ENCODE assay signal across 2 cellular contexts in genomic region chr13:113855931-113856715, GRCh38.
TF ChIP-seq lines count a peak whose summit lies in the region.

No MANE protein-coding gene starts in this region.

TF ChIP-seq in GM23338, 12 proteins besides CTCF, POLR2A, EP300 and RAD21:
- TF ChIP-seq NANOG (IDR thresholded peaks at IDR 0.05; ENCODE audit: borderline replicate concordance), result no peak
- no peak for TF ChIP-seq ZNF462 (CRISPR knock-in tag; IDR thresholded peaks at IDR 0.05)
- TF ChIP-seq JUNB (IDR thresholded peaks at IDR 0.05; ENCODE audit: unreplicated experiment), result no peak
- no peak for TF ChIP-seq EZH2phosphoT487 (IDR thresholded peaks at IDR 0.05; ENCODE audit: unreplicated experiment)
- no peak for TF ChIP-seq CREB1 (CRISPR knock-in tag; IDR thresholded peaks at IDR 0.05; ENCODE audit: low read depth)
- TF ChIP-seq ZNF331 (CRISPR knock-in tag; IDR thresholded peaks at IDR 0.05; ENCODE audit: low read depth), result no peak
- no peak for TF ChIP-seq ETS1 (IDR thresholded peaks at IDR 0.05)
- no peak for TF ChIP-seq REST (IDR thresholded peaks at IDR 0.05; ENCODE audit: unreplicated experiment)
- TF ChIP-seq STAT1 (IDR thresholded peaks at IDR 0.05; ENCODE audit: unreplicated experiment), result no peak
- no peak for TF ChIP-seq ZNF114 (CRISPR knock-in tag; IDR thresholded peaks at IDR 0.05)
- TF ChIP-seq POLR2AphosphoS5 (IDR thresholded peaks at IDR 0.05; ENCODE audit: low read depth), result no peak
- TF ChIP-seq EZH2 (IDR thresholded peaks at IDR 0.05; ENCODE audit: low read depth, unreplicated experiment), result no peak

TF ChIP-seq in H1, 55 proteins besides CTCF, POLR2A, EP300 and RAD21:
- TF ChIP-seq KDM4A (IDR thresholded peaks at IDR 0.05; ENCODE audit: low read depth, low read length, severe bottlenecking) (no peak), BCL11A (IDR thresholded peaks at IDR 0.05; ENCODE audit: low read depth in 2 of 2, low read length in 2 of 2) (no peak), BACH1 (IDR thresholded peaks at IDR 0.05; ENCODE audit: low read length) (no peak), TEAD4 (IDR thresholded peaks at IDR 0.05; ENCODE audit: low read depth, low read length) (no peak), SIRT6 (IDR thresholded peaks at IDR 0.05; ENCODE audit: low read length) (no peak), JUND (IDR thresholded peaks at IDR 0.05; ENCODE audit: low read length) (no peak), SRF (IDR thresholded peaks at IDR 0.05; ENCODE audit: low read depth, low read length) (no peak), TBP (IDR thresholded peaks at IDR 0.05; ENCODE audit: low read depth, low read length) (no peak), KDM1A (IDR thresholded peaks at IDR 0.05; ENCODE audit: borderline replicate concordance, low read length) (no peak), EGR1 (IDR thresholded peaks at IDR 0.05; ENCODE audit: borderline replicate concordance, low read depth, low read length) (no peak), NRF1 (IDR thresholded peaks at IDR 0.05; ENCODE audit: low read depth, low read length) (no peak), YY1 (IDR thresholded peaks at IDR 0.05; ENCODE audit: low read depth, low read length) (no peak), CHD1 (IDR thresholded peaks at IDR 0.05; ENCODE audit: low read depth, low read length) (no peak), SIX5 (IDR thresholded peaks at IDR 0.05; ENCODE audit: low read depth, low read length) (no peak)
